8 cellular contexts compared by ENCODE assay signal in the genomic region with DNA sequence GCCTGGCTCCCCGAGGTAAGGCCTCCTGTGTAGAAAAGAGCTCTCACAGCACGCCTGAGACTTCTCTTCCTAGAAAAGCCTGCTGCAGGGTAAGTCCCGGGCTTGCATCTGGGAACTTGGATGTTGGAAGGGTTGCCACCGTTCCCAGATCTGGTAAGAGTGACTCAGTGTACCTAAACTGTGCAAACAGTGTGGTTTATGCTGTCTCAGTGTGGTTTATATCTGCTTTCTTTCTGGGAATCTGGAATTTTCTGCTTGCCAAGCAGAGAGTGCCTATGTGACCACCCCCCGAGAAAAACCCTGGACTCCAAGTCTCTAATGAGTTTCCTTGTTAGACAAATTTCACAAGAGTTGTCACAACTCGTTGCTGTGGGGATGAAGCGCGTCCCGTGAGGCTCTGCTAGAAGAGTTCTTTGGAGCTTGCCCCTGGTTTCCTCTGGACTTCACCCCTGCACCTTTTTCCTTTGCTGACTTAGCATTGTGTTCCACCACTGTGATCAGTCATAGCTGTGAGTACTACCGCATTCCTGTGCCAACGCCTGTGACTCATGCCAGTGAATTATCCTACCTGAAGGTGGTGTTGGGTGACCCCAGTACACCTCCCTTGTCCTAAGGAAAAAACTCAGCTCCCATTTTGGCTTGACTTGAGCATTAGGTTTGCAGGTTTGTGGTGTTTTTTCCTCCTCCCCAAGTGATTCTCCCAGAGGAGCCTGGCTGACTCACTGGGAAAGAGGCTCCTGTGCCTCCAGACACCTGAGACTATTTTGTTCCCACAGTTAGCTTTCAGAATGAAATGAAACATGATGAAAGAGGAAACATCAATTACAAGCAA. TPM values are rescaled to one million over a fixed set of nuclear protein-coding genes. Genes with fewer than 3 reads are reported as not detected.
DNase-seq lines count a peak whose midpoint lies in the region; ATAC-seq, FAIRE-seq and TF ChIP-seq lines count a peak whose summit lies in the region.

No MANE protein-coding gene starts in this region.

- FAIRE-seq in astrocyte (lab: Jason Lieb, UNC), result no peak

- H3K4me3 Mint-ChIP-seq in astrocyte (ENCODE audit: unreplicated experiment), result no peak overlapping the region
- H3K4me3 Mint-ChIP-seq in activated CD4-positive, alpha-beta T cell treated with anti-CD3 and anti-CD28 coated beads, Interleukin-2, amount 10 ng/mL, durations not matched to agents 7 days and 5 days, result no peak overlapping the region

- peaks cover 2% of the 10 kb centered on the region for H3K27me3 Mint-ChIP-seq in astrocyte (ENCODE audit: low read depth, unreplicated experiment)
- H3K27me3 Mint-ChIP-seq in activated CD4-positive, alpha-beta T cell treated with anti-CD3 and anti-CD28 coated beads, Interleukin-2, amount 10 ng/mL, durations not matched to agents 7 days and 5 days, result no peaks in the 10 kb centered on the region

- CTCF ChIA-PET in activated CD4-positive, alpha-beta T cell treated with anti-CD3 and anti-CD28 coated beads, Interleukin-2, amount 10 ng/mL, durations not matched to agents 7 days and 5 days (lab: Charles Lee), result interaction anchor here (1.2 to 3.7 kb wide), 2 partner anchors 9 to 303 kb away, joined by 3 to 12 read pairs; no protein-coding TSS in a partner anchor

- no peak for TF ChIP-seq POLR2A in erythroblast (IDR thresholded peaks at IDR 0.05; ENCODE audit: low read length)

- H3K9ac ChIP-seq in astrocyte (ENCODE audit: low read length) (no peak overlapping the region), liver (ENCODE audit: low read depth in 1 of 2, low read length in 2 of 2) (peak overlapping the region in 1 of 2 donors; percentile 9)

- no peaks in the 10 kb centered on the region for H3K36me3 Mint-ChIP-seq in astrocyte (ENCODE audit: low read depth, unreplicated experiment)
- H3K36me3 Mint-ChIP-seq in activated CD4-positive, alpha-beta T cell treated with anti-CD3 and anti-CD28 coated beads, Interleukin-2, amount 10 ng/mL, durations not matched to agents 7 days and 5 days (ENCODE audit: low read depth), result no peaks in the 10 kb centered on the region

- ATAC-seq in GM19043 (IDR thresholded peaks at IDR 0.05; ENCODE audit: low read depth, unreplicated experiment) (peak; percentile 5), HG03103 (IDR thresholded peaks at IDR 0.05; ENCODE audit: low read depth, unreplicated experiment) (peak; percentile 11)

- POLR2A ChIA-PET in activated CD4-positive, alpha-beta T cell treated with anti-CD3 and anti-CD28 coated beads, Interleukin-2, amount 10 ng/mL, durations not matched to agents 7 days and 5 days (lab: Charles Lee), result no interaction called here

- peaks cover 39% of the 10 kb centered on the region for H3K4me1 Mint-ChIP-seq in astrocyte (ENCODE audit: low read depth, unreplicated experiment)
- H3K4me1 Mint-ChIP-seq in activated CD4-positive, alpha-beta T cell treated with anti-CD3 and anti-CD28 coated beads, Interleukin-2, amount 10 ng/mL, durations not matched to agents 7 days and 5 days, result peaks cover 45% of the 10 kb centered on the region

- WGBS in liver, result 26% methylated on average over 11 of the region's 11 CpGs

- no peaks in the 10 kb centered on the region for H4K20me1 ChIP-seq in astrocyte (ENCODE audit: insufficient read depth, low read length)

- H3K36me3 ChIP-seq in astrocyte (ENCODE audit: insufficient read depth, low read length), result no peaks in the 10 kb centered on the region
- H3K36me3 ChIP-seq in liver (ENCODE audit: control insufficient read depth in 4 of 4, insufficient read depth in 3 of 4, low read depth in 1 of 4, low read length in 3 of 4), result no peaks in the 10 kb centered on the region

- no peak for TF ChIP-seq CTCF in astrocyte (IDR thresholded peaks at IDR 0.05; ENCODE audit: insufficient read depth, low read depth, low read length)
- no peak for TF ChIP-seq CTCF in liver (IDR thresholded peaks at IDR 0.05; ENCODE audit: low read depth, low read length, missing input control)

- H2AFZ ChIP-seq in astrocyte (ENCODE audit: low read depth, low read length), result no peak overlapping the region

- no peak for TF ChIP-seq RAD21 in liver (IDR thresholded peaks at IDR 0.05)

- H3K9me3 Mint-ChIP-seq in astrocyte (ENCODE audit: unreplicated experiment), result peaks cover 2% of the 10 kb centered on the region
- no peaks in the 10 kb centered on the region for H3K9me3 Mint-ChIP-seq in activated CD4-positive, alpha-beta T cell treated with anti-CD3 and anti-CD28 coated beads, Interleukin-2, amount 10 ng/mL, durations not matched to agents 7 days and 5 days

- H3K4me1 ChIP-seq in astrocyte (ENCODE audit: insufficient read depth, low read length) (no peaks in the 10 kb centered on the region), liver (ENCODE audit: control insufficient read depth in 4 of 4, insufficient read depth in 4 of 4, low read length in 3 of 4) (peaks cover 22 to 48% (median 38%) of the 10 kb centered on the region in 4 donors)

- H3K27ac ChIP-seq in astrocyte (ENCODE audit: low read depth, low read length) (no peak overlapping the region), liver (ENCODE audit: low read depth in 1 of 2, low read length in 2 of 2) (peak overlapping the region; percentile 79 to 93)

- no peaks in the 10 kb centered on the region for H3K27me3 ChIP-seq in astrocyte (ENCODE audit: insufficient read depth, low read length)
- no peaks in the 10 kb centered on the region for H3K27me3 ChIP-seq in liver (ENCODE audit: control insufficient read depth in 4 of 4, insufficient read depth in 4 of 4, low read length in 3 of 4)

- no peaks in the 10 kb centered on the region for H3K79me2 ChIP-seq in astrocyte (ENCODE audit: insufficient read depth, low read length)

- H3K9me3 ChIP-seq in astrocyte (ENCODE audit: insufficient read depth, low read depth, low read length) (no peaks in the 10 kb centered on the region), liver (ENCODE audit: control insufficient read depth in 4 of 4, low read length in 3 of 4) (no peaks in the 10 kb centered on the region)

- H3K4me2 ChIP-seq in astrocyte (ENCODE audit: low read length), result no peak overlapping the region

- H3K4me3 ChIP-seq in astrocyte (ENCODE audit: insufficient read depth, low read depth, low read length) (no peak overlapping the region), liver (ENCODE audit: low read depth in 1 of 3, low read length in 3 of 3) (peak overlapping the region in 1 of 3 donors; percentile 25)

- peak; percentile 35 for DNase-seq in astrocyte (ENCODE audit: low read depth)
- DNase-seq in erythroblast (lab: John Stamatoyannopoulos, UW), result no peak
- DNase-seq in UCSD-AML1 (lab: John Stamatoyannopoulos, UW; ENCODE audit: unreplicated experiment), result no peak
- no peak for DNase-seq in NCI-H1694 treated with DMSO at 0.1 percent for 48 hours (lab: John Stamatoyannopoulos, UW)
- DNase-seq in activated CD4-positive, alpha-beta T cell treated with anti-CD3 and anti-CD28 coated beads, Interleukin-2, amount 10 ng/mL, durations not matched to agents 7 days and 5 days, result no peak

- H3K27ac Mint-ChIP-seq in astrocyte (ENCODE audit: unreplicated experiment), result no peak overlapping the region
- no peak overlapping the region for H3K27ac Mint-ChIP-seq in activated CD4-positive, alpha-beta T cell treated with anti-CD3 and anti-CD28 coated beads, Interleukin-2, amount 10 ng/mL, durations not matched to agents 7 days and 5 days

TF ChIP-seq in liver, 16 proteins besides CTCF, POLR2A, EP300 and RAD21 (continues in another document):
- TF ChIP-seq TAF1 (conservative IDR thresholded peaks at IDR 0.05), result no peak
- no peak for TF ChIP-seq GABPA (IDR thresholded peaks at IDR 0.05 in 1 of 2, conservative IDR thresholded peaks at IDR 0.05 in 1 of 2)
- peak; percentile 77 for TF ChIP-seq SP1 (IDR thresholded peaks at IDR 0.05)
- no peak for TF ChIP-seq YY1 (IDR thresholded peaks at IDR 0.05)
- TF ChIP-seq NR2F2 (IDR thresholded peaks at IDR 0.05), result no peak
- TF ChIP-seq FOXA1 (IDR thresholded peaks at IDR 0.05), result no peak
- peak; percentile 27 to 50 for TF ChIP-seq EGR1 (IDR thresholded peaks at IDR 0.05; ENCODE audit: low read depth in 2 of 2)
- TF ChIP-seq, protein P1, sequence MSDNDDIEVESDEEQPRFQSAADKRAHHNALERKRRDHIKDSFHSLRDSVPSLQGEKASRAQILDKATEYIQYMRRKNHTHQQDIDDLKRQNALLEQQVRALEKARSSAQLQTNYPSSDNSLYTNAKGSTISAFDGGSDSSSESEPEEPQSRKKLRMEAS (IDR thresholded peaks at IDR 0.05), result peak; percentile 39
- TF ChIP-seq FOXA2 (IDR thresholded peaks at IDR 0.05), result no peak
- no peak for TF ChIP-seq ATF3 (IDR thresholded peaks at IDR 0.05)
- peak; percentile 88 for TF ChIP-seq HNF4G (IDR thresholded peaks at IDR 0.05)
- peak; percentile 71 to 88 for TF ChIP-seq JUND (IDR thresholded peaks at IDR 0.05)
- TF ChIP-seq RXRA (IDR thresholded peaks at IDR 0.05), result peak; percentile 61 to 71

RNA-seq across cellular contexts. Expression of gene SLC2A9, which starts 14.5 kb away (rescaled TPM):
- 0.54 and 0.62 TPM in 2 replicates for total RNA-seq in astrocyte
- 10 to 100 TPM; 25.7 to 49.0 TPM for total RNA-seq in liver
- polyA plus RNA-seq in liver, result 10 to 100 TPM in 1 of 2 donors, 1 to 10 TPM in 1; 6.2 to 17.5 TPM
- 1 to 10 TPM; 1.5 to 2.0 TPM for total RNA-seq in activated CD4-positive, alpha-beta T cell treated with anti-CD3 and anti-CD28 coated beads, Interleukin-2, amount 10 ng/mL, durations not matched to agents 7 days and 5 days

Comparison
In these comparisons a context has a peak if more than half of its experiments do, and no peak if none do; other contexts are left out.
1. RNA of gene SLC2A9, which starts 14.5 kb away (total RNA-seq): 25.7 to 49.0 TPM in liver; 1.5 to 2.0 TPM in activated CD4-positive, alpha-beta T cell treated with anti-CD3 and anti-CD28 coated beads, Interleukin-2, amount 10 ng/mL, durations not matched to agents 7 days and 5 days and 0.54 to 0.62 TPM in astrocyte; every median in the first group is over 4 times any median in the second.